Comparison of ENCODE assay signal across 9 cellular contexts in the genomic region with DNA sequence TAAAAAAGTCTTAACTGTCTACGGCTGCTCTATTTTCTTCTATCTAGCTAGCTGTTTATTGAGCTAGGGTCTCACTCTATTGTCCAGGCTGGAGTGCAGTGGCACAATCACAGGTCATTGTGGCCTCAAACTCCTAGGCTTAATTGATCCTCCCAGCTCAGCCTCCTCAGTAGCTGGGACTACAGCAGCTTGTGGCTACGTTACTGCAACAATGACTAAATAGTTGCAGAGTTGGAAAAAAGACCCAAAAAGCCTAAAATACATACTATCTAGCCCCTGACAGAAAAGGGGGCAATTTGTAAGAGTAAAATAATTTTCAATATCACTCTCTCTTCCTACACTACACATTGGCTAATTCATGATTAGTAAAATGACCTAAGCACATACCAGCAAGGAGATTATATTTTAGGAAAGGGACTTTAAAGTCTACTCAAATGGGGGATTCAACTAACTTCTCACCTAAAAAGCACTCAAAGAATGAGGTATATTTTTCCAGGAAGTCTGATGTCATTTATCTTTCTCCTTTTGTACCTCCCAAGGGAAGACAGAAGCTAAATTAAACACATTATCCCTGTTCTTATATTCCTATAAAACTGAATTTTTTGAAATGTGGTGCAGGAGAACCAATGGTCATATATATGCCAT.
DNase-seq lines count a peak whose midpoint lies in the region; ATAC-seq and TF ChIP-seq lines count a peak whose summit lies in the region.
"Had no signal": no experiment of that assay in that cellular context is flagged by ENCODE, and none has a peak within 500 bp of the region (broad histone marks: within the 10 kb centered on the region; RNA-seq: fewer than 3 reads in every experiment).

No MANE protein-coding gene starts in this region.

- no peaks in the 10 kb centered on the region for H3K9me2 ChIP-seq in SK-N-SH

- H3K27me3 ChIP-seq in SK-N-SH (ENCODE audit: insufficient read depth) (no peaks in the 10 kb centered on the region), esophagus muscularis mucosa (no peaks in the 10 kb centered on the region), psoas muscle (ENCODE audit: insufficient read depth in 3 of 3, low read length in 2 of 3) (no peaks in the 10 kb centered on the region)

- H3K4me3 Mint-ChIP-seq in Calu3 (ENCODE audit: low read depth, unreplicated experiment), result no peak overlapping the region

- H3K9ac ChIP-seq in SK-N-SH, result peak overlapping the region; percentile 72

- peaks cover 19 to 48% of the 10 kb centered on the region in 2 experiments for H3K4me1 ChIP-seq in SK-N-SH (ENCODE audit: control insufficient read depth in 1 of 2, insufficient read depth in 2 of 2, low read depth in 1 of 2, low read length in 1 of 2)
- H3K4me1 ChIP-seq in esophagus muscularis mucosa, result peaks cover 48 to 71% (median 63%) of the 10 kb centered on the region in 4 donors
- peaks cover 34% of the 10 kb centered on the region for H3K4me1 ChIP-seq in psoas muscle

- H3K36me3 ChIP-seq in SK-N-SH (replicated peaks in 1 of 2; ENCODE audit: control insufficient read depth in 1 of 2, insufficient read depth in 2 of 2, low read length in 1 of 2) (peaks cover 6 to 47% of the 10 kb centered on the region in 2 experiments), esophagus muscularis mucosa (peaks cover 4 to 48% (median 47%) of the 10 kb centered on the region in 4 donors), psoas muscle (ENCODE audit: insufficient read depth in 1 of 2, low read depth in 1 of 2) (peaks cover 2 to 46% of the 10 kb centered on the region in 2 donors)

- DNase-seq in Calu3, result no peak
- DNase-seq in SK-N-SH, result no peak
- no peak for DNase-seq in esophagus muscularis mucosa (ENCODE audit: extremely low spot score)
- no peak for DNase-seq in psoas muscle
- DNase-seq in stimulated activated CD4-positive, alpha-beta T cell treated with anti-CD3 and anti-CD28 coated beads, Interleukin-4, amount 100 ng/mL, for 24 hours, result no peak
- DNase-seq in central memory CD4-positive, alpha-beta T cell, result no peak
- no peak for DNase-seq in NCI-H2029 treated with DMSO at 0.1 percent for 48 hours (lab: John Stamatoyannopoulos, UW)
- DNase-seq: MM.1S had no signal

- CTCF ChIA-PET in Calu3 (lab: Charles Lee) (interaction anchor here (0.6 to 6.3 kb wide), 29 partner anchors 7 to 527 kb away, joined by 3 to 346 read pairs (median 4); a partner anchor contains a TSS), SK-N-SH (lab: Yijun Ruan, JAX) (interaction anchor here (0.5 to 16.3 kb wide), 51 partner anchors 8 to 1347 kb away, joined by 3 to 546 read pairs (median 4); a partner anchor contains a TSS)

- TF ChIP-seq CTCF in Calu3 (IDR thresholded peaks at IDR 0.05; ENCODE audit: unreplicated experiment) (no peak), SK-N-SH (IDR thresholded peaks at IDR 0.05) (no peak), esophagus muscularis mucosa (IDR thresholded peaks at IDR 0.05) (no peak), psoas muscle (IDR thresholded peaks at IDR 0.05) (no peak)

- H3K79me2 ChIP-seq in SK-N-SH (ENCODE audit: insufficient read depth), result peaks cover 64% of the 10 kb centered on the region

- no peak overlapping the region; the same call in 1 of the 2 replicates for H2AFZ ChIP-seq in SK-N-SH (ENCODE audit: low read depth)

- H3K27ac Mint-ChIP-seq in Calu3 (ENCODE audit: unreplicated experiment), result peak overlapping the region; percentile 90

- peaks cover 59% of the 10 kb centered on the region for H3F3A ChIP-seq in SK-N-SH (replicated peaks; ENCODE audit: insufficient read depth)

- POLR2A ChIA-PET in SK-N-SH (lab: Yijun Ruan, JAX), result interaction anchor here (0.8 to 0.9 kb wide), 3 partner anchors 83 to 110 kb away, joined by 3 to 5 read pairs (median 4); a partner anchor contains a TSS

- ATAC-seq in psoas muscle (no peak), HG03108 (IDR thresholded peaks at IDR 0.05; ENCODE audit: unreplicated experiment) (no peak)

- peak overlapping the region; percentile 65 for H3K4me2 ChIP-seq in SK-N-SH

- TF ChIP-seq POLR2A in esophagus muscularis mucosa (IDR thresholded peaks at IDR 0.05; ENCODE audit: low read depth), result no peak

- peaks cover 49% of the 10 kb centered on the region for H3K4me1 Mint-ChIP-seq in Calu3 (ENCODE audit: low read depth, unreplicated experiment)

- no TSS peak for BruUV-seq in Calu3 (replicated peaks; lab: Mats Ljungman, UMichigan)

- intact Hi-C loops in Calu3 (cut with micrococcal nuclease; ENCODE audit: unreplicated experiment) (loop anchor here (1.0 to 2.0 kb wide), 4 partner anchors 45 to 347 kb away; no protein-coding TSS in a partner anchor), esophagus muscularis mucosa (cut with DNase I) (loop anchor here (2.0 kb wide), 1 partner anchor 111 kb away; no protein-coding TSS in a partner anchor), psoas muscle (cut with DNase I) (loop anchor here (1.0 to 5.0 kb wide), 3 partner anchors 111 to 349 kb away; no protein-coding TSS in a partner anchor)

- H3K36me3 Mint-ChIP-seq in Calu3 (ENCODE audit: insufficient read depth, unreplicated experiment), result peaks cover 68% of the 10 kb centered on the region

- H3K4me3 ChIP-seq in SK-N-SH (ENCODE audit: low read depth in 2 of 2, low read length in 1 of 2), result no peak overlapping the region; a peak in 1 of 4 replicates
- H3K4me3 ChIP-seq in esophagus muscularis mucosa, result no peak overlapping the region
- H3K4me3 ChIP-seq in psoas muscle, result no peak overlapping the region

- peak overlapping the region; percentile 74 to 97; a peak in 3 of 4 replicates for H3K27ac ChIP-seq in SK-N-SH (ENCODE audit: low read depth in 2 of 2, low read length in 1 of 2)
- H3K27ac ChIP-seq in esophagus muscularis mucosa (replicated peaks in 1 of 4), result peak overlapping the region; percentile 76 to 83 (median 79)
- H3K27ac ChIP-seq in psoas muscle, result peak overlapping the region; percentile 38

- H3K27me3 Mint-ChIP-seq in Calu3 (ENCODE audit: unreplicated experiment), result no peaks in the 10 kb centered on the region

- TF ChIP-seq RAD21 in SK-N-SH (IDR thresholded peaks at IDR 0.05; ENCODE audit: low read length), result no peak

- WGBS in SK-N-SH (ENCODE audit: low lambda C conversion rate), result 69% methylated on average over 2 of the region's 2 CpGs
- WGBS in esophagus muscularis mucosa, result 94% methylated on average over 2 of the region's 2 CpGs
- WGBS in psoas muscle, 3 donors, result 94 to 97% (median 96%) methylated on average over 2 of the region's 2 CpGs

- no peaks in the 10 kb centered on the region for H3K9me3 ChIP-seq in SK-N-SH
- H3K9me3 ChIP-seq in esophagus muscularis mucosa, result no peaks in the 10 kb centered on the region
- H3K9me3 ChIP-seq in psoas muscle, result no peaks in the 10 kb centered on the region

- TF ChIP-seq EP300 in SK-N-SH (IDR thresholded peaks at IDR 0.05; ENCODE audit: borderline replicate concordance in 1 of 2, low read depth in 1 of 2, low read length in 1 of 2) (no peak), esophagus muscularis mucosa (IDR thresholded peaks at IDR 0.05) (no peak)

- no peaks in the 10 kb centered on the region for H4K20me1 ChIP-seq in SK-N-SH (ENCODE audit: insufficient read depth)

- no peaks in the 10 kb centered on the region for H3K9me3 Mint-ChIP-seq in Calu3 (ENCODE audit: low read depth, unreplicated experiment)

TF ChIP-seq in SK-N-SH, 30 proteins besides CTCF, POLR2A, EP300 and RAD21:
- TF ChIP-seq MXI1 (IDR thresholded peaks at IDR 0.05; ENCODE audit: low read depth, low read length) (no peak), EZH2phosphoT487 (IDR thresholded peaks at IDR 0.05; ENCODE audit: borderline replicate concordance, low read depth) (no peak), FOSL2 (IDR thresholded peaks at IDR 0.05; ENCODE audit: borderline replicate concordance, low read depth) (no peak), SMC3 (IDR thresholded peaks at IDR 0.05; ENCODE audit: low read depth, low read length) (no peak), TCF12 (IDR thresholded peaks at IDR 0.05) (no peak), MEF2A (IDR thresholded peaks at IDR 0.05; ENCODE audit: borderline replicate concordance, low read depth) (no peak), RFX5 (IDR thresholded peaks at IDR 0.05; ENCODE audit: low read length) (no peak), NFIC (IDR thresholded peaks at IDR 0.05; ENCODE audit: borderline replicate concordance) (no peak)
- TF ChIP-seq, protein P1, sequence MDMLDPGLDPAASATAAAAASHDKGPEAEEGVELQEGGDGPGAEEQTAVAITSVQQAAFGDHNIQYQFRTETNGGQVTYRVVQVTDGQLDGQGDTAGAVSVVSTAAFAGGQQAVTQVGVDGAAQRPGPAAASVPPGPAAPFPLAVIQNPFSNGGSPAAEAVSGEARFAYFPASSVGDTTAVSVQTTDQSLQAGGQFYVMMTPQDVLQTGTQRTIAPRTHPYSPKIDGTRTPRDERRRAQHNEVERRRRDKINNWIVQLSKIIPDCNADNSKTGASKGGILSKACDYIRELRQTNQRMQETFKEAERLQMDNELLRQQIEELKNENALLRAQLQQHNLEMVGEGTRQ (IDR thresholded peaks at IDR 0.05; ENCODE audit: borderline replicate concordance, low read depth, low read length), result no peak
- TF ChIP-seq, protein P2, sequence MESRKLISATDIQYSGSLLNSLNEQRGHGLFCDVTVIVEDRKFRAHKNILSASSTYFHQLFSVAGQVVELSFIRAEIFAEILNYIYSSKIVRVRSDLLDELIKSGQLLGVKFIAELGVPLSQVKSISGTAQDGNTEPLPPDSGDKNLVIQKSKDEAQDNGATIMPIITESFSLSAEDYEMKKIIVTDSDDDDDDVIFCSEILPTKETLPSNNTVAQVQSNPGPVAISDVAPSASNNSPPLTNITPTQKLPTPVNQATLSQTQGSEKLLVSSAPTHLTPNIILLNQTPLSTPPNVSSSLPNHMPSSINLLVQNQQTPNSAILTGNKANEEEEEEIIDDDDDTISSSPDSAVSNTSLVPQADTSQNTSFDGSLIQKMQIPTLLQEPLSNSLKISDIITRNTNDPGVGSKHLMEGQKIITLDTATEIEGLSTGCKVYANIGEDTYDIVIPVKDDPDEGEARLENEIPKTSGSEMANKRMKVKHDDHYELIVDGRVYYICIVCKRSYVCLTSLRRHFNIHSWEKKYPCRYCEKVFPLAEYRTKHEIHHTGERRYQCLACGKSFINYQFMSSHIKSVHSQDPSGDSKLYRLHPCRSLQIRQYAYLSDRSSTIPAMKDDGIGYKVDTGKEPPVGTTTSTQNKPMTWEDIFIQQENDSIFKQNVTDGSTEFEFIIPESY (IDR thresholded peaks at IDR 0.05; ENCODE audit: borderline replicate concordance, low read depth), result no peak
- TF ChIP-seq, protein P3, sequence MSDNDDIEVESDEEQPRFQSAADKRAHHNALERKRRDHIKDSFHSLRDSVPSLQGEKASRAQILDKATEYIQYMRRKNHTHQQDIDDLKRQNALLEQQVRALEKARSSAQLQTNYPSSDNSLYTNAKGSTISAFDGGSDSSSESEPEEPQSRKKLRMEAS (IDR thresholded peaks at IDR 0.05; ENCODE audit: low read depth), result no peak
